Comparison of ENCODE assay signal across 1 cellular context in genomic region chr20:51306521-51307358, GRCh38.
TF ChIP-seq lines count a peak whose summit lies in the region.

No MANE protein-coding gene starts in this region.

TF ChIP-seq in HepG2, 621 proteins besides CTCF, POLR2A, EP300 and RAD21 (continued from another document and continues in another):
- TF ChIP-seq ARNTL (CRISPR knock-in tag; IDR thresholded peaks at IDR 0.05) (no peak), ZNF782 (CRISPR knock-in tag; IDR thresholded peaks at IDR 0.05; ENCODE audit: borderline replicate concordance) (peak; percentile 38; the same call in 1 of the 2 replicates), PHF5A (CRISPR knock-in tag; IDR thresholded peaks at IDR 0.05; ENCODE audit: low read depth, unreplicated experiment) (peak; percentile 51), YEATS4 (CRISPR knock-in tag; IDR thresholded peaks at IDR 0.05; ENCODE audit: borderline replicate concordance) (no peak), ZNF331 (CRISPR knock-in tag; IDR thresholded peaks at IDR 0.05) (peak; percentile 70), SIN3B (IDR thresholded peaks at IDR 0.05; ENCODE audit: low read length) (no peak), ESRRA (CRISPR knock-in tag; IDR thresholded peaks at IDR 0.05; ENCODE audit: low read depth) (no peak), MLXIP (CRISPR knock-in tag; IDR thresholded peaks at IDR 0.05; ENCODE audit: borderline replicate concordance) (no peak), ZNF629 (CRISPR knock-in tag; conservative IDR thresholded peaks at IDR 0.05) (no peak), MXD3 (CRISPR knock-in tag; IDR thresholded peaks at IDR 0.05) (peak; percentile 52; the same call in 1 of the 2 replicates), HOMEZ (CRISPR knock-in tag; IDR thresholded peaks at IDR 0.05; ENCODE audit: low read depth) (peak; percentile 36; the same call in 1 of the 2 replicates), ZNF234 (CRISPR knock-in tag; conservative IDR thresholded peaks at IDR 0.05) (no peak), ZNF724P (CRISPR knock-in tag; IDR thresholded peaks at IDR 0.05; ENCODE audit: borderline replicate concordance) (no peak), NFRKB (IDR thresholded peaks at IDR 0.05) (no peak), ZNF709 (CRISPR knock-in tag; IDR thresholded peaks at IDR 0.05) (no peak), DNMT1 (CRISPR knock-in tag; IDR thresholded peaks at IDR 0.05) (no peak), SP140L (CRISPR knock-in tag; IDR thresholded peaks at IDR 0.05; ENCODE audit: borderline replicate concordance) (no peak), GLMP (CRISPR knock-in tag; IDR thresholded peaks at IDR 0.05; ENCODE audit: borderline replicate concordance) (no peak), AFF4 (CRISPR knock-in tag; IDR thresholded peaks at IDR 0.05) (no peak), CREM (IDR thresholded peaks at IDR 0.05) (no peak), CREM (CRISPR knock-in tag; IDR thresholded peaks at IDR 0.05) (no peak), ATM (IDR thresholded peaks at IDR 0.05; ENCODE audit: borderline replicate concordance) (no peak), DDIT3 (CRISPR knock-in tag; IDR thresholded peaks at IDR 0.05) (no peak), FOXA3 (CRISPR knock-in tag; IDR thresholded peaks at IDR 0.05) (0 out of 2 replicates have a peak, but pooled peaks have one; percentile 37), HDAC2 (CRISPR knock-in tag; IDR thresholded peaks at IDR 0.05) (peak; percentile 44; the same call in 1 of the 2 replicates), MXD4 (CRISPR knock-in tag; IDR thresholded peaks at IDR 0.05) (0 out of 2 replicates have a peak, but pooled peaks have one; percentile 36), MAFG (CRISPR knock-in tag; IDR thresholded peaks at IDR 0.05) (no peak), ARNT2 (CRISPR knock-in tag; IDR thresholded peaks at IDR 0.05; ENCODE audit: low read depth) (no peak), ZNF136 (CRISPR knock-in tag; IDR thresholded peaks at IDR 0.05; ENCODE audit: low read depth) (peak; percentile 46; the same call in 1 of the 2 replicates), SP5 (CRISPR knock-in tag; IDR thresholded peaks at IDR 0.05; ENCODE audit: borderline replicate concordance, low read depth) (0 out of 2 replicates have a peak, but pooled peaks have one; percentile 10), PCBP2 (optimal IDR thresholded peaks at IDR 0.05; ENCODE audit: low read depth, low read length, poor library complexity, severe bottlenecking) (no peak), ZNF841 (CRISPR knock-in tag; IDR thresholded peaks at IDR 0.05; ENCODE audit: borderline replicate concordance) (no peak), FOSL1 (CRISPR knock-in tag; IDR thresholded peaks at IDR 0.05; ENCODE audit: borderline replicate concordance) (no peak), MTF2 (CRISPR knock-in tag; IDR thresholded peaks at IDR 0.05; ENCODE audit: borderline replicate concordance) (no peak), SNAPC2 (CRISPR knock-in tag; IDR thresholded peaks at IDR 0.05) (no peak), ZNF816 (CRISPR knock-in tag; IDR thresholded peaks at IDR 0.05; ENCODE audit: borderline replicate concordance) (no peak), HNRNPUL1 (IDR thresholded peaks at IDR 0.05; ENCODE audit: low read depth, low read length) (no peak), POLR2AphosphoS5 (IDR thresholded peaks at IDR 0.05; ENCODE audit: low read depth, low read length) (no peak), ZBTB39 (CRISPR knock-in tag; IDR thresholded peaks at IDR 0.05) (no peak), ZNF749 (CRISPR knock-in tag; IDR thresholded peaks at IDR 0.05; ENCODE audit: borderline replicate concordance) (no peak), MAFK (conservative IDR thresholded peaks at IDR 0.05 in 1 of 2, IDR thresholded peaks at IDR 0.05 in 1 of 2; ENCODE audit: low read length in 2 of 2) (no peak), ZMYM3 (CRISPR knock-in tag; IDR thresholded peaks at IDR 0.05) (no peak), ZFP37 (CRISPR knock-in tag; IDR thresholded peaks at IDR 0.05; ENCODE audit: borderline replicate concordance) (no peak), TFDP1 (CRISPR knock-in tag; IDR thresholded peaks at IDR 0.05; ENCODE audit: borderline replicate concordance) (peak; percentile 37; the same call in 1 of the 2 replicates), ZKSCAN5 (CRISPR knock-in tag; IDR thresholded peaks at IDR 0.05) (no peak), AHR (CRISPR knock-in tag; IDR thresholded peaks at IDR 0.05) (peak; percentile 84; the same call in 1 of the 2 replicates), GTF2F1 (IDR thresholded peaks at IDR 0.05; ENCODE audit: low read length) (no peak)
